Comparison of ENCODE assay signal across 10 cellular contexts in the genomic region with DNA sequence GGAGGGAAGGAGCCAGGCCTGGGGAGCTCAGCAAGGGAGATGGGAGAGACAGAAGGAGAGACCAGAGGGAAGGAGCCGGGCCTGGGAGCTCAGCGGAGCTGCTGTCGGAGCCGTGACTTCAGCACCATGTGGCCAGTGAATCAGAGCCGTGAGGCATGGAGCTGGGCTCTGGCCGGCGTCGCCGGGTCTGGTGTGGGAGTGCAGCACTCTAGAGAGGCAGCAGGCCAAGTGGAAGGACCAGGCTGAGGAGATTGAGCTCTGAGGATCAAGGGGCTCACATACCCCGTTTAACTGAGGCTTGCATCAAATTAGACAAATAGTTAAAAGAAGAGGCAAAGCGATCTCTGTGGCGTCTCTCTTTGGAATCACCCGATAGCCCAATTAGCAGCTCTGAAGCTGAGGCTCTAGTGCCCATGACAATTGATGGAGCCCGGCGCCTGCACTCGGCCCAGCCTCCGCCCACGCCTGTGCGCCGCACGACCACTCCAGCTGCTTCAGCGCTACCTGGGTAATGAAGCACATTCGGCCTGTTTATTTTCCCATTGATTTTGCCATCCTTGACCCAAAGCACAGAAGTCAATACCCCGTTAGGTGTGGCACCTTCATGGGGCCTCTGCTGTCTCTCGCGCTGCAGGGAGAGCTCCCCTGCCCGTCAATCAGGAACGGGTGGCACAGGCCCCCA.
DNase-seq lines count a peak whose midpoint lies in the region; ATAC-seq and TF ChIP-seq lines count a peak whose summit lies in the region.
"Had no signal": no experiment of that assay in that cellular context is flagged by ENCODE, and none has a peak within 500 bp of the region (broad histone marks: within the 10 kb centered on the region; RNA-seq: fewer than 3 reads in every experiment).

No MANE protein-coding gene starts in this region.

- WGBS in hepatocyte (ENCODE audit: low lambda C conversion rate, missing lambda C conversion rate) = 72% methylated on average over 28 of the region's 28 CpGs

- H4K20me1 ChIP-seq in hepatocyte (ENCODE audit: insufficient read depth, poor library complexity, severe bottlenecking) = no peaks in the 10 kb centered on the region

- H3K4me1 ChIP-seq in hepatocyte (ENCODE audit: insufficient read depth) (peaks cover 3% of the 10 kb centered on the region), skeletal muscle satellite cell (ENCODE audit: control insufficient read depth, insufficient read depth, low read length) (peaks cover 21% of the 10 kb centered on the region)

- H3K4me2 ChIP-seq in hepatocyte = no peak overlapping the region
- peak overlapping the region; percentile 57 for H3K4me2 ChIP-seq in skeletal muscle satellite cell (ENCODE audit: low read length)

- peak overlapping the region; percentile 71 for H3K9ac ChIP-seq in skeletal muscle satellite cell (ENCODE audit: low read depth, low read length)

- no peak overlapping the region for H3K4me3 ChIP-seq in hepatocyte
- H3K4me3 ChIP-seq in skeletal muscle satellite cell (ENCODE audit: low read length) = peak overlapping the region; percentile 11

- DNase-seq in GM03348 (ENCODE audit: low spot score) (peak; percentile 55), hepatocyte (ENCODE audit: low spot score) (peak; percentile 73), germinal center (ENCODE audit: low spot score) (no peak), NCI-H2081 (lab: John Stamatoyannopoulos, UW) (no peak)
- DNase-seq: activated gamma-delta T cell, NCI-H2029 treated with DMSO at 0.1 percent for 48 hours, SHP77 treated with DMSO at 0.1 percent for 48 hours had no signal

- ATAC-seq in SK-N-SH treated with all-trans-retinoic acid at 6 μM for 48 hours (peak; percentile 98), GM19467 (IDR thresholded peaks at IDR 0.05; ENCODE audit: unreplicated experiment) (no peak)

- no peaks in the 10 kb centered on the region for H3K79me2 ChIP-seq in hepatocyte

- H3K36me3 ChIP-seq in hepatocyte (replicated peaks; ENCODE audit: insufficient read depth, low read depth) (no peaks in the 10 kb centered on the region), skeletal muscle satellite cell (ENCODE audit: insufficient read depth, low read length) (no peaks in the 10 kb centered on the region)

- no peak overlapping the region for H2AFZ ChIP-seq in hepatocyte

- H3K9me2 ChIP-seq in hepatocyte (replicated peaks; ENCODE audit: insufficient read depth) = no peaks in the 10 kb centered on the region

- H3K27ac ChIP-seq in hepatocyte = peak overlapping the region; percentile 12

- H3K27me3 ChIP-seq in hepatocyte (no peaks in the 10 kb centered on the region), skeletal muscle satellite cell (ENCODE audit: control insufficient read depth, insufficient read depth, low read length) (no peaks in the 10 kb centered on the region)

- no peaks in the 10 kb centered on the region for H3K9me3 ChIP-seq in hepatocyte (ENCODE audit: low read depth)
- H3K9me3 ChIP-seq in skeletal muscle satellite cell (replicated peaks; ENCODE audit: low read length) = no peaks in the 10 kb centered on the region

- no peak for TF ChIP-seq CTCF in hepatocyte (IDR thresholded peaks at IDR 0.05; ENCODE audit: poor library complexity)

TF ChIP-seq in SK-N-SH treated with all-trans-retinoic acid at 6 μM for 48 hours, 23 proteins besides CTCF, POLR2A, EP300 and RAD21:
- TF ChIP-seq ZNF565 (CRISPR knock-in tag; conservative IDR thresholded peaks at IDR 0.05; ENCODE audit: low read depth) = no peak
- peak; percentile 58; the same call in 1 of the 2 replicates for TF ChIP-seq TCF4 (CRISPR knock-in tag; IDR thresholded peaks at IDR 0.05; ENCODE audit: borderline replicate concordance)
- peak; percentile 77; the same call in 1 of the 2 replicates for TF ChIP-seq ZFP3 (CRISPR knock-in tag; IDR thresholded peaks at IDR 0.05)
- TF ChIP-seq ARNTL (CRISPR knock-in tag; IDR thresholded peaks at IDR 0.05; ENCODE audit: borderline replicate concordance, low read depth) = no peak
- no peak for TF ChIP-seq BACH2 (CRISPR knock-in tag; IDR thresholded peaks at IDR 0.05; ENCODE audit: borderline replicate concordance)
- TF ChIP-seq RARB (CRISPR knock-in tag; IDR thresholded peaks at IDR 0.05) = no peak
- TF ChIP-seq ZC3H10 (CRISPR knock-in tag; IDR thresholded peaks at IDR 0.05) = no peak
- TF ChIP-seq ZNF8 (CRISPR knock-in tag; IDR thresholded peaks at IDR 0.05) = peak; percentile 21; the same call in 1 of the 2 replicates
- 0 out of 2 replicates have a peak, but pooled peaks have one; percentile 28 for TF ChIP-seq ZNF70 (CRISPR knock-in tag; IDR thresholded peaks at IDR 0.05)
- TF ChIP-seq, protein P1, sequence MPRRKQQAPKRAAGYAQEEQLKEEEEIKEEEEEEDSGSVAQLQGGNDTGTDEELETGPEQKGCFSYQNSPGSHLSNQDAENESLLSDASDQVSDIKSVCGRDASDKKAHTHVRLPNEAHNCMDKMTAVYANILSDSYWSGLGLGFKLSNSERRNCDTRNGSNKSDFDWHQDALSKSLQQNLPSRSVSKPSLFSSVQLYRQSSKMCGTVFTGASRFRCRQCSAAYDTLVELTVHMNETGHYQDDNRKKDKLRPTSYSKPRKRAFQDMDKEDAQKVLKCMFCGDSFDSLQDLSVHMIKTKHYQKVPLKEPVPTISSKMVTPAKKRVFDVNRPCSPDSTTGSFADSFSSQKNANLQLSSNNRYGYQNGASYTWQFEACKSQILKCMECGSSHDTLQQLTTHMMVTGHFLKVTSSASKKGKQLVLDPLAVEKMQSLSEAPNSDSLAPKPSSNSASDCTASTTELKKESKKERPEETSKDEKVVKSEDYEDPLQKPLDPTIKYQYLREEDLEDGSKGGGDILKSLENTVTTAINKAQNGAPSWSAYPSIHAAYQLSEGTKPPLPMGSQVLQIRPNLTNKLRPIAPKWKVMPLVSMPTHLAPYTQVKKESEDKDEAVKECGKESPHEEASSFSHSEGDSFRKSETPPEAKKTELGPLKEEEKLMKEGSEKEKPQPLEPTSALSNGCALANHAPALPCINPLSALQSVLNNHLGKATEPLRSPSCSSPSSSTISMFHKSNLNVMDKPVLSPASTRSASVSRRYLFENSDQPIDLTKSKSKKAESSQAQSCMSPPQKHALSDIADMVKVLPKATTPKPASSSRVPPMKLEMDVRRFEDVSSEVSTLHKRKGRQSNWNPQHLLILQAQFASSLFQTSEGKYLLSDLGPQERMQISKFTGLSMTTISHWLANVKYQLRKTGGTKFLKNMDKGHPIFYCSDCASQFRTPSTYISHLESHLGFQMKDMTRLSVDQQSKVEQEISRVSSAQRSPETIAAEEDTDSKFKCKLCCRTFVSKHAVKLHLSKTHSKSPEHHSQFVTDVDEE (CRISPR knock-in tag; IDR thresholded peaks at IDR 0.05) = no peak; the same call in 1 of the 2 replicates
- no peak for TF ChIP-seq ESRRG (CRISPR knock-in tag; IDR thresholded peaks at IDR 0.05)
- TF ChIP-seq ZFP30 (CRISPR knock-in tag; IDR thresholded peaks at IDR 0.05) = peak; percentile 16; the same call in 1 of the 2 replicates

Comparison
In these comparisons a context has a peak if more than half of its experiments do, and no peak if none do; other contexts are left out.
1. DNase-seq: peak in GM03348 (single experiment) and hepatocyte (single experiment); none in germinal center (single experiment) and NCI-H2081 (0 of 2).